In the genomic region with DNA sequence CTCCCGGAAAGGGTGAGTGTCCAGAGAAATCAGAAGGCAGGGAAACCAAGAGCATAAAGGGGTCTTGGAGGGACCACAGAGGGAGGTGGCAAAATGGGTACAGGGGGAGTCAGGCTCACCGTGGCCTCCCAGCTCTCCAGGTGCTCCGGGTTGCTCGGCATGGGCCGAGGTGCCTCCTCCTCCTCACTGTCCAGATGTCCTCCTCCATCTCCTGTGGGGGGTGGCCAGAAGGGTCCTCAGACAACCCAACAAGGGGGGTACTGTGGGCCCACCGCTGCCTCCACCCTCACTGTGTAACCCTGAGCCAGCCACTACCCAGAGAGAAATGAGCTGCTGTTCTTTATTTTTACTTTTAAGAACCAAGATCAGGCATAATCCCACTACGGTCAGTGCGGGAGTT, we compare ENCODE assay signal across 8 cellular contexts. TPM values are rescaled to one million over a fixed set of nuclear protein-coding genes. Genes with fewer than 3 reads are reported as not detected.
"Had no signal": no experiment of that assay in that cellular context is flagged by ENCODE, and none has a peak within 500 bp of the region (broad histone marks: within the 10 kb centered on the region; RNA-seq: fewer than 3 reads in every experiment).

No MANE protein-coding gene starts in this region.

- H3K9ac ChIP-seq: GM23248 had no signal

- FAIRE-seq: HTR-8/SVneo had no signal

- H2AFZ ChIP-seq: GM23248 had no signal

- H3K4me1 ChIP-seq: HAP-1 had no signal

- H3K27ac ChIP-seq: GM23248 had no signal

- H3K36me3 ChIP-seq: HAP-1 had no signal

- H3K4me3 ChIP-seq: GM23248, HAP-1 had no signal

- H3K9me3 ChIP-seq: HAP-1 had no signal

- DNase-seq: GM23248, GOT3, H7, IMR-90 had no signal

RNA-seq across cellular contexts. Expression of a gene that starts 30.4 kb away (rescaled TPM):
- total RNA-seq: GM23248, H4, H7, HT-29, IMR-90 had no signal
- polyA plus RNA-seq: GM23248, IMR-90 had no signal

RNA-seq across cellular contexts. Expression of a gene that starts 39.1 kb away (rescaled TPM):
- total RNA-seq: GM23248, H4, H7, HT-29 had no signal
- polyA plus RNA-seq: GM23248, IMR-90 had no signal
